24 cellular contexts compared by ENCODE assay signal in the genomic region with DNA sequence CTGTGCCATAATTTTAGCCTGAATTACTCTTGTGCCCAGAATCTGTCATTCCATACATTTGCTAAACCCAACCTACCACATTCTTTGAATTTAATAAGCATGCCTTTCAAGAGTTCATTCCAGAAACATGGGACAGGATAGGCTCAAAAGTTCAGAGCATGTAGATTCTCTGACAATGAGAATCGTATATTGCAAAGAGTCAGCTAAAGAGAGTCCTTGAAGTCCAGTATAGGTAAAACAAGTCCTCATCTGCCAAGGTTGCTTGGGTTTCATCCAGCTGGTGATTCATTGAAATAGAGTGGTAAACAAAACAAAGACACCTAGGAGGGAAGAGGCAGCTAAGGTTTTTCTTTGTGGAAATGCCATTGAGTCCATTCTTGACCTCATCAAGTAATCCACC.
DNase-seq lines count a peak whose midpoint lies in the region; ATAC-seq and TF ChIP-seq lines count a peak whose summit lies in the region.
"Had no signal": no experiment of that assay in that cellular context is flagged by ENCODE, and none has a peak within 500 bp of the region (broad histone marks: within the 10 kb centered on the region; RNA-seq: fewer than 3 reads in every experiment).

No MANE protein-coding gene starts in this region.

- no peak overlapping the region for H3K27ac Mint-ChIP-seq in Calu3 (ENCODE audit: unreplicated experiment)
- H3K27ac Mint-ChIP-seq: activated T-cell treated with anti-CD3 and anti-CD28 coated beads, Interleukin-2, amount 50 U/mL, for 72 hours; endodermal cell had no signal

- peak; percentile 21 for ATAC-seq in left lung
- ATAC-seq in GM21447 (IDR thresholded peaks at IDR 0.05; ENCODE audit: unreplicated experiment), result no peak
- ATAC-seq in lower lobe of right lung, result no peak
- ATAC-seq: activated T-cell treated with anti-CD3 and anti-CD28 coated beads, Interleukin-2, amount 50 U/mL, for 72 hours; GM12878 had no signal

- H3K4me3 ChIP-seq in MG63, result no peak overlapping the region
- no peak overlapping the region for H3K4me3 ChIP-seq in left lung
- H3K4me3 ChIP-seq in lower lobe of right lung, result no peak overlapping the region
- H3K4me3 ChIP-seq: ascending aorta, coronary artery, GM12878, spleen, stomach had no signal

- BruUV-seq in Calu3 (replicated peaks; lab: Mats Ljungman, UMichigan), result no TSS peak

- in situ Hi-C loops in T47D (cut with HindIII; ENCODE audit: low pct_unique_long_range_greater_than_20kb, low sequenced_read_pairs), result no loop called here

- no peak for TF ChIP-seq CTCF in left lung (IDR thresholded peaks at IDR 0.05)
- TF ChIP-seq CTCF in Calu3 (IDR thresholded peaks at IDR 0.05; ENCODE audit: unreplicated experiment), result no peak
- TF ChIP-seq CTCF in lower lobe of right lung (IDR thresholded peaks at IDR 0.05), result no peak

- peaks cover 24% of the 10 kb centered on the region for H3K4me1 Mint-ChIP-seq in Calu3 (ENCODE audit: low read depth, unreplicated experiment)

- DNase-seq in EL, result peak; percentile 39
- peak; percentile 5 for DNase-seq in MG63
- DNase-seq in T47D (ENCODE audit: low read depth in 1 of 2, low spot score in 1 of 2), result peak; percentile 8 to 87
- no peak for DNase-seq in left lung
- DNase-seq in Calu3, result no peak
- no peak for DNase-seq in lower lobe of right lung
- no peak for DNase-seq in CD1c-positive myeloid dendritic cell (ENCODE audit: extremely low spot score)
- DNase-seq: activated CD8-positive, alpha-beta memory T cell treated with anti-CD3 and anti-CD28 coated beads for 24 hours; activated naive CD4-positive, alpha-beta T cell treated with anti-CD3 and anti-CD28 coated beads, Interleukin-2, amount 50 U/mL, for 16 hours; activated T-cell treated with anti-CD3 and anti-CD28 coated beads, Interleukin-2, amount 50 U/mL, for 72 hours; endodermal cell; GOT3; KBM-7; NCI-H1048; NCI-H187 treated with DMSO at 0.1 percent for 48 hours; NCI-H524 treated with DMSO at 0.1 percent for 48 hours; SHP77; spleen; stimulated activated CD4-positive, alpha-beta T cell treated with anti-CD3 and anti-CD28 coated beads, Interleukin-4, amount 100 ng/mL, for 4 hours; stomach had no signal

- intact Hi-C loops in left lung (cut with DNase I), result no loop called here
- intact Hi-C loops in Calu3 (cut with micrococcal nuclease; ENCODE audit: unreplicated experiment), result no loop called here
- intact Hi-C loops in lower lobe of right lung (cut with DNase I), result no loop called here

- H3K36me3 ChIP-seq in MG63 (no peaks in the 10 kb centered on the region), left lung (no peaks in the 10 kb centered on the region), lower lobe of right lung (no peaks in the 10 kb centered on the region)
- H3K36me3 ChIP-seq: ascending aorta, spleen, stomach had no signal

- H3K27me3 ChIP-seq in MG63 (no peaks in the 10 kb centered on the region), left lung (no peaks in the 10 kb centered on the region), lower lobe of right lung (ENCODE audit: low read depth) (no peaks in the 10 kb centered on the region)
- H3K27me3 ChIP-seq: ascending aorta, spleen had no signal

- H3K36me3 Mint-ChIP-seq in Calu3 (ENCODE audit: insufficient read depth, unreplicated experiment), result no peaks in the 10 kb centered on the region

- CTCF ChIA-PET in Calu3 (lab: Charles Lee), result no interaction called here

- H3K27ac ChIP-seq in left lung (no peak overlapping the region), lower lobe of right lung (no peak overlapping the region)
- H3K27ac ChIP-seq: ascending aorta, coronary artery, spleen, stomach had no signal

- no peaks in the 10 kb centered on the region for H3K27me3 Mint-ChIP-seq in Calu3 (ENCODE audit: unreplicated experiment)

- no peak overlapping the region for H3K4me3 Mint-ChIP-seq in Calu3 (ENCODE audit: low read depth, unreplicated experiment)
- H3K4me3 Mint-ChIP-seq: activated T-cell treated with anti-CD3 and anti-CD28 coated beads, Interleukin-2, amount 50 U/mL, for 72 hours; endodermal cell had no signal

- peaks cover 2% of the 10 kb centered on the region for H3K9me3 Mint-ChIP-seq in Calu3 (ENCODE audit: low read depth, unreplicated experiment)

- H3K4me1 ChIP-seq in left lung, result no peaks in the 10 kb centered on the region
- no peaks in the 10 kb centered on the region for H3K4me1 ChIP-seq in lower lobe of right lung
- H3K4me1 ChIP-seq: spleen, stomach had no signal

- H3K9me3 ChIP-seq in MG63 (no peaks in the 10 kb centered on the region), left lung (no peaks in the 10 kb centered on the region), lower lobe of right lung (no peaks in the 10 kb centered on the region)
- H3K9me3 ChIP-seq: ascending aorta, spleen, stomach had no signal

Comparison
In these comparisons a context has a peak if more than half of its experiments do, and no peak if none do; other contexts are left out.
1. DNase-seq: peak in EL (single experiment), MG63 (single experiment) and T47D (2 of 2); none in left lung (0 of 2), Calu3 (single experiment), lower lobe of right lung (single experiment) and CD1c-positive myeloid dendritic cell (single experiment).